8 cellular contexts compared by ENCODE assay signal in genomic region chr20:1324598-1325172, GRCh38. TPM values are rescaled to one million over a fixed set of nuclear protein-coding genes. Genes with fewer than 3 reads are reported as not detected.
DNase-seq lines count a peak whose midpoint lies in the region; ATAC-seq, FAIRE-seq and TF ChIP-seq lines count a peak whose summit lies in the region.

No MANE protein-coding gene starts in this region.

- no peak for FAIRE-seq in kidney (lab: Jason Lieb, UNC)

- peak overlapping the region; percentile 100 for H3K9ac ChIP-seq in adipocyte (ENCODE audit: low read length)
- peak overlapping the region; percentile 20 to 84 for H3K9ac ChIP-seq in kidney (ENCODE audit: low read length in 2 of 2)

- peak; percentile 73 for DNase-seq in AG08396 (ENCODE audit: low spot score)
- peak; percentile 61 for DNase-seq in adipocyte (ENCODE audit: low read depth)
- no peak for DNase-seq in kidney
- DNase-seq in testis, result no peak
- no peak for DNase-seq in NCI-H526 treated with DMSO at 0.1 percent for 48 hours (lab: John Stamatoyannopoulos, UW)
- no peak for DNase-seq in putamen (ENCODE audit: low spot score)

- H3K36me3 ChIP-seq in adipocyte (ENCODE audit: control insufficient read depth, insufficient read depth, low read length, severe bottlenecking) (no peaks in the 10 kb centered on the region), kidney (ENCODE audit: control insufficient read depth in 1 of 2, insufficient read depth in 2 of 2, low read length in 2 of 2) (no peaks in the 10 kb centered on the region), testis (ENCODE audit: low read depth, missing control alignments) (no peaks in the 10 kb centered on the region)

- TF ChIP-seq POLR2A in testis (IDR thresholded peaks at IDR 0.05), result no peak

- peak overlapping the region; percentile 95 for H3K4me3 ChIP-seq in adipocyte (ENCODE audit: low read length)
- peak overlapping the region; percentile 75 to 85 for H3K4me3 ChIP-seq in kidney (ENCODE audit: low read length in 2 of 2)
- peak overlapping the region; percentile 87 to 97 for H3K4me3 ChIP-seq in testis

- H3K27me3 ChIP-seq in adipocyte (replicated peaks; ENCODE audit: control insufficient read depth, insufficient read depth, low read length) (no peaks in the 10 kb centered on the region), testis (no peaks in the 10 kb centered on the region)

- TF ChIP-seq CTCF in kidney (IDR thresholded peaks at IDR 0.05; ENCODE audit: borderline replicate concordance, extremely low read depth, insufficient read depth), result no peak
- no peak for TF ChIP-seq CTCF in testis (IDR thresholded peaks at IDR 0.05)

- WGBS in testis, 2 donors, result 20 to 29% methylated on average over 15 of the region's 15 CpGs

- intact Hi-C loops in kidney (cut with DNase I) (no loop called here), testis (cut with DNase I; ENCODE audit: low total_unique reads) (loop anchor here (5.0 kb wide), 1 partner anchor 68 kb away; the partner anchor contains the start of gene FKBP1A)

- H3K9me3 ChIP-seq in adipocyte (ENCODE audit: control insufficient read depth, low read length) (no peaks in the 10 kb centered on the region), kidney (ENCODE audit: control insufficient read depth in 1 of 2, low read length in 2 of 2) (no peaks in the 10 kb centered on the region), testis (no peaks in the 10 kb centered on the region)

- H3K4me1 ChIP-seq in adipocyte (ENCODE audit: control insufficient read depth, insufficient read depth, low read length) (peaks cover 62% of the 10 kb centered on the region), kidney (ENCODE audit: control insufficient read depth in 1 of 2, insufficient read depth in 1 of 2, low read depth in 1 of 2, low read length in 2 of 2) (peaks cover 43 to 48% of the 10 kb centered on the region in 2 donors), testis (peaks cover 42% of the 10 kb centered on the region)

- H3K27ac ChIP-seq in kidney (ENCODE audit: low read depth in 2 of 2, low read length in 2 of 2), result peak overlapping the region; percentile 99
- H3K27ac ChIP-seq in testis, result peak overlapping the region; percentile 99 to 100

- ATAC-seq in HG02885 (IDR thresholded peaks at IDR 0.05; ENCODE audit: poor library complexity, unreplicated experiment), result peak; percentile 1
- ATAC-seq in esophagus mucosa, result no peak

RNA-seq across cellular contexts. Expression of gene SDCBP2, which starts 4.3 kb away (rescaled TPM):
- total RNA-seq in kidney (18.3 TPM), testis (1 to 10 TPM; 5.5 to 6.4 TPM), esophagus mucosa (107 TPM)
- polyA plus RNA-seq in kidney (ENCODE audit: insufficient read depth, low read depth, low replicate concordance) (10.3 TPM), testis (ENCODE audit: insufficient read depth, low read depth, low replicate concordance) (10.9 TPM)

RNA-seq across cellular contexts. Expression of gene SNPH, which starts 58.6 kb away (rescaled TPM):
- 3.1 TPM for total RNA-seq in kidney
- 3.1 TPM for polyA plus RNA-seq in kidney (ENCODE audit: insufficient read depth, low read depth, low replicate concordance)
- total RNA-seq in testis, result 10 to 100 TPM in 1 of 2 donors, 1 to 10 TPM in 1; 9.0 to 10.4 TPM
- polyA plus RNA-seq in testis (ENCODE audit: insufficient read depth, low read depth, low replicate concordance), result 4.2 TPM
- 0.64 TPM for total RNA-seq in esophagus mucosa

Comparison
In these comparisons a context has a peak if more than half of its experiments do, and no peak if none do; other contexts are left out.
1. DNase-seq: peak in AG08396 (single experiment) and adipocyte (single experiment); none in kidney (single experiment), testis (single experiment), NCI-H526 treated with DMSO at 0.1 percent for 48 hours (single experiment) and putamen (single experiment).
2. Peak in every context shown above with its lines, with median percentiles within 50 percentile points of each other: H3K4me3 ChIP-seq.